In genomic region chr2:237731663-237732062, GRCh38 we compare ENCODE assay signal across 1 cellular context.
TF ChIP-seq lines count a peak whose summit lies in the region.

No MANE protein-coding gene starts in this region.

TF ChIP-seq in SK-N-SH, 30 proteins besides CTCF, POLR2A, EP300 and RAD21 (continued from another document):
- TF ChIP-seq IRF3 (IDR thresholded peaks at IDR 0.05; ENCODE audit: low read depth, low read length) (no peak), ELF1 (IDR thresholded peaks at IDR 0.05) (no peak), RXRA (IDR thresholded peaks at IDR 0.05; ENCODE audit: borderline replicate concordance, low read depth) (peak; percentile 41; the same call in 1 of the 2 replicates), POLR2AphosphoS5 (IDR thresholded peaks at IDR 0.05; ENCODE audit: low read depth, low read length) (peak; percentile 27; the same call in 1 of the 2 replicates), GABPA (IDR thresholded peaks at IDR 0.05; ENCODE audit: low read depth) (no peak), REST (IDR thresholded peaks at IDR 0.05; ENCODE audit: low read depth, low read length) (no peak), GATA2 (CRISPR knock-in tag; IDR thresholded peaks at IDR 0.05) (no peak), NRF1 (IDR thresholded peaks at IDR 0.05; ENCODE audit: low read depth, low read length) (no peak)
